1 cellular context compared by ENCODE assay signal in genomic region chr3:156106721-156107373, GRCh38.
TF ChIP-seq lines count a peak whose summit lies in the region.

No MANE protein-coding gene starts in this region.

TF ChIP-seq in K562, 482 proteins besides CTCF, POLR2A, EP300 and RAD21 (continued from another document):
- TF ChIP-seq, protein P1, sequence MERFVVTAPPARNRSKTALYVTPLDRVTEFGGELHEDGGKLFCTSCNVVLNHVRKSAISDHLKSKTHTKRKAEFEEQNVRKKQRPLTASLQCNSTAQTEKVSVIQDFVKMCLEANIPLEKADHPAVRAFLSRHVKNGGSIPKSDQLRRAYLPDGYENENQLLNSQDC (CRISPR knock-in tag; IDR thresholded peaks at IDR 0.05), result no peak
- no peak for TF ChIP-seq MTA1 (IDR thresholded peaks at IDR 0.05; ENCODE audit: borderline replicate concordance)
- TF ChIP-seq, protein P2, sequence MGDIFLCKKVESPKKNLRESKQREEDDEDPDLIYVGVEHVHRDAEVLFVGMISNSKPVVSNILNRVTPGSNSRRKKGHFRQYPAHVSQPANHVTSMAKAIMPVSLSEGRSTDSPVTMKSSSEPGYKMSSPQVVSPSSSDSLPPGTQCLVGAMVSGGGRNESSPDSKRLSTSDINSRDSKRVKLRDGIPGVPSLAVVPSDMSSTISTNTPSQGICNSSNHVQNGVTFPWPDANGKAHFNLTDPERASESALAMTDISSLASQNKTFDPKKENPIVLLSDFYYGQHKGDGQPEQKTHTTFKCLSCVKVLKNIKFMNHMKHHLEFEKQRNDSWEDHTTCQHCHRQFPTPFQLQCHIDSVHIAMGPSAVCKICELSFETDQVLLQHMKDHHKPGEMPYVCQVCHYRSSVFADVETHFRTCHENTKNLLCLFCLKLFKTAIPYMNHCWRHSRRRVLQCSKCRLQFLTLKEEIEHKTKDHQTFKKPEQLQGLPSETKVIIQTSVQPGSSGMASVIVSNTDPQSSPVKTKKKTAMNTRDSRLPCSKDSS (IDR thresholded peaks at IDR 0.05; ENCODE audit: low read depth, partially characterized antibody), result no peak
TF ChIP-seq in K562: peak in this region for 0.
